17 cellular contexts compared by ENCODE assay signal in the genomic region with DNA sequence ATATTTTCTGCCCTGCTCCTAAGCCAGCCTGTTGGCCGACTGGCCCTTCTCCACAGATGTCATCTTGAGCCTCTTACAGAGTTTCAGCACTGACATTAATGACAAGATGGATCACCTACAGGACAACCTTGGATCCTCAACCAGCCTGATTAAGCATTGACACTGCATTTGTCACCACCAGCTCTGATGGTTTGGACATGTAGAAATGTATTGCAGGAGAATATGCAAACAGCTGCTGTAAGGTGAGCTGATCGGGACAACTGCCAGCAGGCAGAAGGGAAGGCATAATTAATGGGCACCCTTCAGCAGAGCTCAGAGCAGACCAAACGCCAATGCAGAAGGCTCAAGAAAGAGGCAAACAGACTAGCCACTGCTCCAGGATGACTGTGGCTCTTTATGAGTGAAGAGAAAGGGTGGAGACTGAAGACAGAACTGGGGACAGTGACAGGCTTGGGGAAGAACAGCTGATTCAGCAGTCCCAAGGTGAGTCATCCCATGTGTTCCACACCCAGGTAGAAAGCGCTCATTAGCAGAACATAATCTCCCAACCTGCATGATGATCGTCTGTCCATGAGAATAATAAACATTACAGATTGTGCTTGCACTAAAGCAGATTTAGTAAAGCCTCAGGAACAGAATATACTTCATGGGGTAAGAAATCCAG. TPM values are rescaled to one million over a fixed set of nuclear protein-coding genes. Genes with fewer than 3 reads are reported as not detected.
DNase-seq lines count a peak whose midpoint lies in the region; ATAC-seq, FAIRE-seq and TF ChIP-seq lines count a peak whose summit lies in the region.
"Had no signal": no experiment of that assay in that cellular context is flagged by ENCODE, and none has a peak within 500 bp of the region (broad histone marks: within the 10 kb centered on the region; RNA-seq: fewer than 3 reads in every experiment).

No MANE protein-coding gene starts in this region.

- TF ChIP-seq EP300 in HepG2 (IDR thresholded peaks at IDR 0.05; ENCODE audit: low read depth in 2 of 2, low read length in 2 of 2) (no peak), HepG2 (CRISPR knock-in tag; IDR thresholded peaks at IDR 0.05; ENCODE audit: borderline replicate concordance) (no peak)

- H4K20me1 ChIP-seq in HepG2 (ENCODE audit: insufficient read depth, low read length): no peaks in the 10 kb centered on the region

- intact Hi-C loops in HepG2 (cut with micrococcal nuclease; ENCODE audit: unreplicated experiment) (no loop called here), right lobe of liver (cut with DNase I) (loop anchor here (10.0 kb wide), 2 partner anchors 126 to 146 kb away; no protein-coding TSS in a partner anchor), Caco-2 (cut with micrococcal nuclease; ENCODE audit: unreplicated experiment) (no loop called here)

- 71% methylated on average over 4 of the region's 5 CpGs for WGBS in HepG2 (ENCODE audit: low lambda C conversion rate)
- 71% methylated on average over 4 of the region's 5 CpGs for WGBS in right lobe of liver (ENCODE audit: insufficient coverage, low coverage, low lambda C conversion rate, missing lambda C conversion rate)
- WGBS in endodermal cell (ENCODE audit: insufficient coverage in 1 of 2, insufficient read length in 1 of 2), 2 experiments: 92 to 94% methylated on average over 2 to 5 of the region's 5 CpGs

- TF ChIP-seq CTCF in HepG2 (CRISPR knock-in tag; IDR thresholded peaks at IDR 0.05): no peak
- no peak for TF ChIP-seq CTCF in right lobe of liver (IDR thresholded peaks at IDR 0.05)
- no peak for TF ChIP-seq CTCF in foreskin keratinocyte (conservative IDR thresholded peaks at IDR 0.05)
- TF ChIP-seq CTCF in endodermal cell (conservative IDR thresholded peaks at IDR 0.05): no peak
- no peak for TF ChIP-seq CTCF in Caco-2 (IDR thresholded peaks at IDR 0.05; ENCODE audit: insufficient read depth in 1 of 2, low read depth in 1 of 2, low read length in 1 of 2, severe bottlenecking in 1 of 2, unreplicated experiment in 1 of 2)

- H3K27ac ChIP-seq in HepG2 (ENCODE audit: extremely low read length, insufficient read depth, low read length) (no peak overlapping the region), right lobe of liver (no peak overlapping the region), foreskin keratinocyte (no peak overlapping the region), endodermal cell (ENCODE audit: low read depth, low read length) (no peak overlapping the region)
- H3K27ac ChIP-seq: Peyer's patch, upper lobe of right lung had no signal

- ATAC-seq in HepG2 (no peak), right lobe of liver (no peak), foreskin keratinocyte (peak; percentile 47)
- ATAC-seq: upper lobe of right lung had no signal

- H3K4me1 ChIP-seq in HepG2 (ENCODE audit: insufficient read depth, low read length): peaks cover 10% of the 10 kb centered on the region; the same call in 1 of the 2 replicates
- peaks cover 0 to 3% (median 0%) of the 10 kb centered on the region in 4 donors for H3K4me1 ChIP-seq in right lobe of liver
- H3K4me1 ChIP-seq in foreskin keratinocyte: no peaks in the 10 kb centered on the region
- H3K4me1 ChIP-seq in endodermal cell (ENCODE audit: control insufficient read depth, insufficient read depth, low read length): no peaks in the 10 kb centered on the region
- H3K4me1 ChIP-seq in Caco-2: no peaks in the 10 kb centered on the region

- in situ Hi-C loops in HepG2 (cut with HindIII; ENCODE audit: extremely low pct_ligation_motif_present, low pct_unique_long_range_greater_than_20kb): no loop called here

- H3K36me3 ChIP-seq in HepG2 (replicated peaks in 1 of 2; ENCODE audit: control insufficient read depth in 1 of 2, insufficient read depth in 2 of 2, low read length in 2 of 2) (no peaks in the 10 kb centered on the region), right lobe of liver (no peaks in the 10 kb centered on the region), endodermal cell (ENCODE audit: control insufficient read depth, insufficient read depth, low read length) (no peaks in the 10 kb centered on the region), Caco-2 (ENCODE audit: control insufficient read depth, insufficient read depth, low read length) (no peaks in the 10 kb centered on the region)
- H3K36me3 ChIP-seq: Peyer's patch, upper lobe of right lung had no signal

- H3K27me3 Mint-ChIP-seq in endodermal cell (ENCODE audit: insufficient read depth) (peaks cover 1% of the 10 kb centered on the region), Caco-2 (ENCODE audit: insufficient read depth, unreplicated experiment) (no peaks in the 10 kb centered on the region)

- H2AFZ ChIP-seq in HepG2 (ENCODE audit: low read length): no peak overlapping the region

- no peaks in the 10 kb centered on the region for H3K27me3 ChIP-seq in HepG2 (ENCODE audit: control insufficient read depth in 1 of 2, insufficient read depth in 2 of 2, low read length in 2 of 2)
- H3K27me3 ChIP-seq in right lobe of liver: no peaks in the 10 kb centered on the region
- no peaks in the 10 kb centered on the region for H3K27me3 ChIP-seq in foreskin keratinocyte
- no peaks in the 10 kb centered on the region for H3K27me3 ChIP-seq in endodermal cell (ENCODE audit: control insufficient read depth, insufficient read depth, low read length, poor library complexity, severe bottlenecking)
- H3K27me3 ChIP-seq in Caco-2 (replicated peaks; ENCODE audit: control insufficient read depth, insufficient read depth, low read length): no peaks in the 10 kb centered on the region
- H3K27me3 ChIP-seq: Peyer's patch, upper lobe of right lung had no signal

- H3K79me2 ChIP-seq in HepG2 (ENCODE audit: insufficient read depth, low read length): no peaks in the 10 kb centered on the region

- no TSS peak for BruUV-seq in HepG2 (replicated peaks; lab: Mats Ljungman, UMichigan)
- BruUV-seq in Caco-2 (replicated peaks; lab: Mats Ljungman, UMichigan): no TSS peak

- H3K4me3 Mint-ChIP-seq in endodermal cell (no peak overlapping the region), Caco-2 (ENCODE audit: unreplicated experiment) (no peak overlapping the region)
- H3K4me3 Mint-ChIP-seq: activated CD4-positive, alpha-beta memory T cell treated with anti-CD3 and anti-CD28 coated beads, Interleukin-2, amount 10 ng/mL, durations not matched to agents 7 days and 5 days; T-helper 2 cell treated with Interferon-gamma antibody and Interleukin-4, amounts not matched to agents 5 μg/mL and 100 μg/mL, for 36 hours had no signal

- H3K9me3 ChIP-seq in HepG2 (ENCODE audit: low read length): peaks cover 6% of the 10 kb centered on the region; the same call in 1 of the 2 replicates
- H3K9me3 ChIP-seq in right lobe of liver: peaks cover 0 to 5% (median 0%) of the 10 kb centered on the region in 4 donors
- peaks cover 15% of the 10 kb centered on the region for H3K9me3 ChIP-seq in endodermal cell (ENCODE audit: control insufficient read depth, low read length)
- no peaks in the 10 kb centered on the region for H3K9me3 ChIP-seq in Caco-2
- H3K9me3 ChIP-seq: Peyer's patch, upper lobe of right lung had no signal

- CTCF ChIA-PET in HepG2 (lab: Yijun Ruan, JAX; ENCODE audit: low intra/inter-chr PET ratio, low total read pairs): no interaction called here
- CTCF ChIA-PET in Caco-2 (lab: Charles Lee): no interaction called here

- TF ChIP-seq POLR2A in HepG2 (IDR thresholded peaks at IDR 0.05; ENCODE audit: insufficient read depth in 1 of 2, low read depth in 2 of 2, low read length in 2 of 2) (no peak), right lobe of liver (IDR thresholded peaks at IDR 0.05) (no peak)

- DNase-seq in HepG2 (ENCODE audit: low spot score) (no peak), right lobe of liver (no peak), NCI-H524 (lab: John Stamatoyannopoulos, UW) (peak; percentile 89 to 95), foreskin keratinocyte (no peak), endodermal cell (no peak), OCI-M2 (lab: John Stamatoyannopoulos, UW; ENCODE audit: unreplicated experiment) (no peak), Caco-2 (no peak), ureter (ENCODE audit: low spot score) (no peak)
- DNase-seq: activated CD4-positive, alpha-beta memory T cell treated with anti-CD3 and anti-CD28 coated beads, Interleukin-2, amount 10 ng/mL, durations not matched to agents 7 days and 5 days; kidney; NCI-H1436 treated with DMSO at 0.1 percent for 48 hours; retina; stimulated activated CD4-positive, alpha-beta T cell treated with anti-CD3 and anti-CD28 coated beads, Interleukin-4, amount 100 ng/mL, for 1 hour; upper lobe of right lung had no signal

- no peak for TF ChIP-seq RAD21 in HepG2 (CRISPR knock-in tag; IDR thresholded peaks at IDR 0.05)

- peaks cover 12% of the 10 kb centered on the region for H3K9me3 Mint-ChIP-seq in endodermal cell
- H3K9me3 Mint-ChIP-seq in Caco-2 (ENCODE audit: unreplicated experiment): no peaks in the 10 kb centered on the region
- H3K9me3 Mint-ChIP-seq: activated CD4-positive, alpha-beta memory T cell treated with anti-CD3 and anti-CD28 coated beads, Interleukin-2, amount 10 ng/mL, durations not matched to agents 7 days and 5 days had no signal

- POLR2A ChIA-PET in HepG2 (lab: Yijun Ruan, JAX): no interaction called here
- POLR2A ChIA-PET in Caco-2 (lab: Charles Lee): no interaction called here

- no peak overlapping the region for H3K4me3 ChIP-seq in HepG2 (replicated peaks in 1 of 3; ENCODE audit: insufficient read depth in 1 of 3, low read depth in 2 of 3, low read length in 3 of 3)
- no peak overlapping the region for H3K4me3 ChIP-seq in right lobe of liver
- no peak overlapping the region for H3K4me3 ChIP-seq in endodermal cell (ENCODE audit: low read length)
- H3K4me3 ChIP-seq in Caco-2 (ENCODE audit: low read depth, low read length): no peak overlapping the region
- H3K4me3 ChIP-seq: Peyer's patch, upper lobe of right lung had no signal

- H3K4me1 Mint-ChIP-seq in endodermal cell: peaks cover 12% of the 10 kb centered on the region
- no peaks in the 10 kb centered on the region for H3K4me1 Mint-ChIP-seq in Caco-2 (ENCODE audit: low read depth, unreplicated experiment)

- H3K4me2 ChIP-seq in HepG2 (ENCODE audit: low read depth, low read length): no peak overlapping the region

- H3K9ac ChIP-seq in HepG2 (ENCODE audit: insufficient read depth, low read depth, low read length) (no peak overlapping the region), endodermal cell (ENCODE audit: extremely low read depth, low read length, poor library complexity, severe bottlenecking) (no peak overlapping the region)

- H3K36me3 Mint-ChIP-seq in endodermal cell (ENCODE audit: low read depth): no peaks in the 10 kb centered on the region
- no peaks in the 10 kb centered on the region for H3K36me3 Mint-ChIP-seq in Caco-2 (ENCODE audit: insufficient read depth, unreplicated experiment)

- FAIRE-seq in HepG2 (lab: Jason Lieb, UNC): no peak
- FAIRE-seq: endometrium, kidney had no signal

- H3K27ac Mint-ChIP-seq in endodermal cell: no peak overlapping the region
- H3K27ac Mint-ChIP-seq in Caco-2 (ENCODE audit: unreplicated experiment): no peak overlapping the region
- H3K27ac Mint-ChIP-seq: activated CD4-positive, alpha-beta memory T cell treated with anti-CD3 and anti-CD28 coated beads, Interleukin-2, amount 10 ng/mL, durations not matched to agents 7 days and 5 days; T-helper 2 cell treated with Interferon-gamma antibody and Interleukin-4, amounts not matched to agents 5 μg/mL and 100 μg/mL, for 36 hours had no signal

RNA-seq across cellular contexts. Expression of gene CORIN, which starts 6.7 kb away (rescaled TPM):
- total RNA-seq in HepG2 (2016; rRNA removed; fragmentation: Illumina TruSeq; extraction: Trizol) (0.11 and 0.84 TPM in 2 replicates), right lobe of liver (under 1 TPM in 5 of 6 experiments, not detected in 1; 0.12 to 0.44 (median 0.16) TPM), foreskin keratinocyte (0.04 TPM in 1 of 2 replicates, not detected in the other), endodermal cell (under 1 TPM in 1 of 2 donors, not detected in 1; 0.53 TPM), Caco-2 (2022) (0.27 and 0.46 TPM in 2 replicates), ureter (25.0 TPM)
- 0.53 and 0.61 TPM in 2 replicates for total RNA-seq in HepG2 (2016; cell fraction: cytosol; rRNA removed; fragmentation: Illumina TruSeq; extraction: Trizol; ENCODE audit: low read depth)
- 0.43 and 0.76 TPM in 2 replicates for total RNA-seq in HepG2 (2016; cell fraction: insoluble cytoplasmic fraction; rRNA removed; fragmentation: Illumina TruSeq; extraction: Trizol)
- 0.37 and 0.48 TPM in 2 replicates for total RNA-seq in HepG2 (2016; cell fraction: membrane; rRNA removed; fragmentation: Illumina TruSeq; extraction: Trizol)
- 0.81 and 1.3 TPM in 2 replicates for total RNA-seq in HepG2 (2016; cell fraction: nucleus; rRNA removed; fragmentation: Illumina TruSeq; extraction: Trizol)
- polyA plus RNA-seq in HepG2 (2011; rRNA removed) (1.2 TPM in 2 replicates), foreskin keratinocyte (0.02 TPM in 1 of 2 replicates, not detected in the other)
- polyA plus RNA-seq in HepG2 (2011; cell fraction: cytosol; rRNA removed): 0.36 and 0.76 TPM in 2 replicates
- 1.3 and 2.2 TPM in 2 replicates for polyA plus RNA-seq in HepG2 (2011; cell fraction: nucleus; rRNA removed)
- polyA plus RNA-seq in HepG2 (2012): 0.55 and 0.56 TPM in 2 replicates
- polyA plus RNA-seq in HepG2 (2016; cell fraction: cytosol; fragmentation: Illumina TruSeq; extraction: Trizol; ENCODE audit: low read depth): 0.08 TPM in 1 of 2 replicates, not detected in the other
- 0.29 and 0.43 TPM in 2 replicates for polyA plus RNA-seq in HepG2 (2016; cell fraction: insoluble cytoplasmic fraction; fragmentation: Illumina TruSeq; extraction: Trizol; ENCODE audit: low read depth)
- 0.06 TPM in 1 of 2 replicates, not detected in the other for polyA plus RNA-seq in HepG2 (2016; cell fraction: membrane; fragmentation: Illumina TruSeq; extraction: Trizol; ENCODE audit: low read depth)
- polyA plus RNA-seq in HepG2 (2016; cell fraction: nucleus; fragmentation: Illumina TruSeq; extraction: Trizol; ENCODE audit: insufficient read depth, low read depth): 0.67 and 1.0 TPM in 2 replicates
- polyA minus RNA-seq in HepG2 (2011; rRNA and poly(A)+ RNA removed; ENCODE audit: low replicate concordance): 0.92 and 2.5 TPM in 2 replicates
- polyA minus RNA-seq in HepG2 (2011; cell fraction: cytosol; rRNA and poly(A)+ RNA removed): 0.26 and 0.40 TPM in 2 replicates
- 2.4 and 2.6 TPM in 2 replicates for polyA minus RNA-seq in HepG2 (2011; cell fraction: nucleus; rRNA and poly(A)+ RNA removed)
- 0.39 TPM for polyA plus RNA-seq in endodermal cell (2013, experiment 1 of 2)
- polyA plus RNA-seq in endodermal cell (2013, experiment 2 of 2): 0.29 TPM

Comparison
In these comparisons a context has a peak if more than half of its experiments do, and no peak if none do; other contexts are left out.
1. intact Hi-C loops: an anchor here in right lobe of liver (10.0 kb wide); none called in HepG2 and Caco-2.
2. DNase-seq: peak in NCI-H524 (2 of 2); none in HepG2 (single experiment), right lobe of liver (0 of 3), foreskin keratinocyte (0 of 2), endodermal cell (single experiment), OCI-M2 (single experiment), Caco-2 (0 of 2) and ureter (single experiment).
3. RNA of gene CORIN, which starts 6.7 kb away (total RNA-seq): 25.0 TPM in ureter (single experiment); 0.11 to 1.3 TPM in HepG2, 0.53 TPM in endodermal cell, 0.27 to 0.46 TPM in Caco-2, 0.12 to 0.44 TPM in right lobe of liver and 0.04 TPM in foreskin keratinocyte; every median in the first group is over 10 times any median in the second.